8 cellular contexts compared by ENCODE assay signal in genomic region chr4:54683616-54684346, GRCh38. TPM values are rescaled to one million over a fixed set of nuclear protein-coding genes. Genes with fewer than 3 reads are reported as not detected.
DNase-seq lines count a peak whose midpoint lies in the region; ATAC-seq and TF ChIP-seq lines count a peak whose summit lies in the region.

No MANE protein-coding gene starts in this region.

- no peak overlapping the region for H3K27ac ChIP-seq in aorta (ENCODE audit: low read depth in 1 of 2, low read length in 2 of 2)

- intact Hi-C loops in Right ventricle myocardium superior (cut with DNase I), result no loop called here
- intact Hi-C loops in cardiac septum (cut with DNase I), result loop anchor here (10.0 kb wide), 1 partner anchor 161 kb away; no protein-coding TSS in a partner anchor
- intact Hi-C loops in aorta (cut with DNase I), result no loop called here

- H3K36me3 ChIP-seq in aorta (ENCODE audit: control insufficient read depth in 1 of 2, insufficient read depth in 2 of 2, low read length in 1 of 2), result peaks cover 0 to 1% of the 10 kb centered on the region in 2 donors

- TF ChIP-seq CTCF in epithelial cell of proximal tubule (conservative IDR thresholded peaks at IDR 0.05; ENCODE audit: low read depth, low read length), result peak; percentile 55

- DNase-seq in Right ventricle myocardium superior (no peak), cardiac septum (ENCODE audit: low spot score) (no peak), LHCN-M2 (ENCODE audit: low read depth) (peak; percentile 19), epithelial cell of proximal tubule (ENCODE audit: low read depth) (no peak), ureter (ENCODE audit: low spot score) (no peak), aorta (no peak)
- DNase-seq in activated CD4-positive, alpha-beta T cell treated with anti-CD3 and anti-CD28 coated beads for 4 hours, result peak; percentile 47 to 51
- peak; percentile 52 for DNase-seq in stimulated activated CD4-positive, alpha-beta T cell treated with anti-CD3 and anti-CD28 coated beads, Interleukin-1b, Interleukin-23, amount 100 ng/mL, for 48 hours

- WGBS in aorta, 2 donors, result 90 to 91% methylated on average over 8 of the region's 8 CpGs

- no peaks in the 10 kb centered on the region for H3K4me1 ChIP-seq in aorta (ENCODE audit: control insufficient read depth in 1 of 2, insufficient read depth in 2 of 2, low read length in 2 of 2)

- H3K9me3 ChIP-seq in aorta (ENCODE audit: control insufficient read depth, low read length), result no peaks in the 10 kb centered on the region

- no peaks in the 10 kb centered on the region for H3K27me3 ChIP-seq in aorta (ENCODE audit: control insufficient read depth in 1 of 2, insufficient read depth in 2 of 2, low read length in 1 of 2)

- peak; percentile 31 for ATAC-seq in Right ventricle myocardium superior (ENCODE audit: poor library complexity)
- ATAC-seq in aorta (ENCODE audit: low FRiP score), result no peak

- no peak overlapping the region for H3K4me3 ChIP-seq in epithelial cell of proximal tubule (ENCODE audit: low read depth, low read length)
- no peak overlapping the region for H3K4me3 ChIP-seq in aorta (ENCODE audit: low read length in 2 of 2)

RNA-seq across cellular contexts. Expression of gene KIT, which starts 26.0 kb away (rescaled TPM):
- total RNA-seq in Right ventricle myocardium superior, result 1.6 TPM
- 2.3 TPM for total RNA-seq in cardiac septum
- total RNA-seq in LHCN-M2 (2014; rRNA removed), result not detected in 2 replicates
- 0.04 TPM for polyA plus RNA-seq in LHCN-M2 (2012)
- 0.12 and 0.22 TPM in 2 replicates for total RNA-seq in epithelial cell of proximal tubule
- 21.0 TPM for total RNA-seq in ureter
- total RNA-seq in aorta, result 10 to 100 TPM in 1 of 2 donors, 1 to 10 TPM in 1; 9.6 to 18.7 TPM
- polyA plus RNA-seq in aorta, result 1 to 10 TPM in 1 of 2 donors, under 1 TPM in 1; 0.56 to 1.0 TPM

Comparison
In these comparisons a context has a peak if more than half of its experiments do, and no peak if none do; other contexts are left out.
1. DNase-seq: peak in LHCN-M2 (single experiment), activated CD4-positive, alpha-beta T cell treated with anti-CD3 and anti-CD28 coated beads for 4 hours (2 of 2) and stimulated activated CD4-positive, alpha-beta T cell treated with anti-CD3 and anti-CD28 coated beads, Interleukin-1b, Interleukin-23, amount 100 ng/mL, for 48 hours (single experiment); none in Right ventricle myocardium superior (single experiment), cardiac septum (single experiment), epithelial cell of proximal tubule (single experiment), ureter (single experiment) and aorta (0 of 2).